Comparison of ENCODE assay signal across 19 cellular contexts in the genomic region with DNA sequence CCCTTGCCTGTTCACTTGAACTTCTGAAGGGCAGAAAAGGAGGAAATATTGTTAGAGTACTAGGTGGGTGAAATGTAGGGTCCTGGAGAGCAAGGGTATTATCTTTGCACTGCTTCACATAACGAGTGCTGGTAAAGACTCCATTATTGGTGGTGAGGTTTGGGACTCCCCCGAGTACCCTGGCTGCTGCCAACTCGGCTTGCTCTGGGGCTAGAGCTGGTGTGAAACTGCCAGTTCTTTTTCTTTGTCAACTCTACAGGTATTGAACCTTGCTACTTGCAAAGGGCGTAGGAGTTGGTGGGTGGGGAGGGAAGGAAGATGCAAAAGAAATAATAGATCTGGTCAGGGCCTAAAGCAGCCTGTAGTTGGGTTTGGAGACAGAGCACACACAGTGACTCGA.
"Had no signal": no experiment of that assay in that cellular context is flagged by ENCODE, and none has a peak within 500 bp of the region (broad histone marks: within the 10 kb centered on the region; RNA-seq: fewer than 3 reads in every experiment).

No MANE protein-coding gene starts in this region.

- H3K27ac Mint-ChIP-seq: dendritic cell treated with granulocyte-macrophage colony-stimulating factor and Interleukin-4, amounts not matched to agents 40 ng/mL and 50 ng/mL, for 4 days; effector memory CD8-positive, alpha-beta T cell; mesothelial cell of epicardium; natural killer cell; type B pancreatic cell had no signal

- H3K4me3 Mint-ChIP-seq: dendritic cell treated with granulocyte-macrophage colony-stimulating factor and Interleukin-4, amounts not matched to agents 40 ng/mL and 50 ng/mL, for 4 days; effector memory CD8-positive, alpha-beta T cell; mesothelial cell of epicardium; natural killer cell; neural crest cell; type B pancreatic cell had no signal

- ATAC-seq: effector memory CD8-positive, alpha-beta T cell; gastroesophageal sphincter; left colon; natural killer cell had no signal

- H3K4me1 Mint-ChIP-seq: neural crest cell had no signal

- H3K36me3 Mint-ChIP-seq: mesothelial cell of epicardium, natural killer cell, type B pancreatic cell had no signal

- H3K9me3 ChIP-seq: esophagus squamous epithelium, gastroesophageal sphincter, sigmoid colon had no signal

- H3K4me3 ChIP-seq: esophagus squamous epithelium, gastroesophageal sphincter, hepatocyte, sigmoid colon, skin epidermis had no signal

- H3K27me3 Mint-ChIP-seq: dendritic cell treated with granulocyte-macrophage colony-stimulating factor and Interleukin-4, amounts not matched to agents 40 ng/mL and 50 ng/mL, for 4 days had no signal

- H3K4me1 ChIP-seq: esophagus squamous epithelium, gastroesophageal sphincter, sigmoid colon had no signal

- H3K36me3 ChIP-seq: esophagus squamous epithelium, gastroesophageal sphincter, sigmoid colon had no signal

- H3K9me3 Mint-ChIP-seq: dendritic cell treated with granulocyte-macrophage colony-stimulating factor and Interleukin-4, amounts not matched to agents 40 ng/mL and 50 ng/mL, for 4 days; effector memory CD8-positive, alpha-beta T cell; mesothelial cell of epicardium; natural killer cell; neural crest cell; type B pancreatic cell had no signal

- DNase-seq: effector memory CD8-positive, alpha-beta T cell; esophagus squamous epithelium; foreskin fibroblast; glutamatergic neuron; left colon; natural killer cell; posterior cingulate gyrus; sigmoid colon; stimulated activated CD4-positive, alpha-beta T cell treated with anti-CD3 and anti-CD28 coated beads, Interleukin-2, amount 100 ng/mL, for 24 hours; stimulated activated CD4-positive, alpha-beta T cell treated with anti-CD3 and anti-CD28 coated beads, Interleukin-4, amount 100 ng/mL, for 4 hours; stimulated activated naive CD4-positive, alpha-beta T cell treated with Interleukin-2 at 50 U/mL for 16 hours had no signal

- H3K27me3 ChIP-seq: hepatocyte, sigmoid colon had no signal

- H3K27ac ChIP-seq: epithelial cell of prostate, esophagus squamous epithelium, gastroesophageal sphincter, hepatocyte, sigmoid colon, skin epidermis had no signal
